ENCODE assay signal across 8 cellular contexts in genomic region chr22:41367039-41367679, GRCh38. TPM values are rescaled to one million over a fixed set of nuclear protein-coding genes. Genes with fewer than 3 reads are reported as not detected.
DNase-seq lines count a peak whose midpoint lies in the region; ATAC-seq and TF ChIP-seq lines count a peak whose summit lies in the region.

No MANE protein-coding gene starts in this region.

- TF ChIP-seq CTCF in parathyroid adenoma (IDR thresholded peaks at IDR 0.05) (peak; percentile 12), OCI-LY7 (conservative IDR thresholded peaks at IDR 0.05; ENCODE audit: low read length) (no peak)

- peak overlapping the region; percentile 55 for H3K4me3 ChIP-seq in parathyroid adenoma (ENCODE audit: low read depth, low read length)
- H3K4me3 ChIP-seq in OCI-LY7 (ENCODE audit: low read depth, low read length, poor library complexity, severe bottlenecking): no peak overlapping the region

- no peaks in the 10 kb centered on the region for H3K79me2 ChIP-seq in parathyroid adenoma
- no peaks in the 10 kb centered on the region for H3K79me2 ChIP-seq in OCI-LY7 (ENCODE audit: insufficient read depth, low read depth, low read length)

- POLR2A ChIA-PET in OCI-LY7 (lab: Charles Lee): no interaction called here

- no peak overlapping the region for H3K9ac ChIP-seq in parathyroid adenoma

- ATAC-seq in Right ventricle myocardium superior (ENCODE audit: poor library complexity): peak; percentile 96
- ATAC-seq in GM18505 (IDR thresholded peaks at IDR 0.05; ENCODE audit: unreplicated experiment): no peak

- no TSS peak for BruUV-seq in OCI-LY7 (replicated peaks; lab: Mats Ljungman, UMichigan)

- no peak for TF ChIP-seq POLR2A in GM18505 (IDR thresholded peaks at IDR 0.05; ENCODE audit: borderline replicate concordance, extremely low read depth, insufficient read depth, insufficient read length)

- in situ Hi-C loops in ACHN (cut with HindIII; ENCODE audit: low pct_ligation_motif_present, low pct_unique_long_range_greater_than_20kb, low sequenced_read_pairs): no loop called here

- peak overlapping the region; percentile 90 for H2AFZ ChIP-seq in parathyroid adenoma
- no peak overlapping the region for H2AFZ ChIP-seq in OCI-LY7 (ENCODE audit: low read length)

- DNase-seq in ACHN (peak; percentile 91), H4 (ENCODE audit: low spot score) (peak; percentile 93), NCI-H510A (lab: John Stamatoyannopoulos, UW) (peak; percentile 94), amniotic stem cell (lab: John Stamatoyannopoulos, UW) (peak; percentile 54), Right ventricle myocardium superior (peak; percentile 97), OCI-LY7 (ENCODE audit: low spot score) (no peak)

- no peaks in the 10 kb centered on the region for H3K27me3 ChIP-seq in parathyroid adenoma (ENCODE audit: control insufficient read depth, insufficient read depth, low read length)

- intact Hi-C loops in Right ventricle myocardium superior (cut with DNase I): no loop called here
- intact Hi-C loops in OCI-LY7 (cut with micrococcal nuclease; ENCODE audit: unreplicated experiment): no loop called here

- H3K9me3 ChIP-seq in parathyroid adenoma (ENCODE audit: control insufficient read depth, low read length) (no peaks in the 10 kb centered on the region), OCI-LY7 (ENCODE audit: low read length) (no peaks in the 10 kb centered on the region)

- H3K36me3 ChIP-seq in parathyroid adenoma (ENCODE audit: control insufficient read depth, insufficient read depth, low read length) (no peaks in the 10 kb centered on the region), OCI-LY7 (ENCODE audit: insufficient read depth, low read length) (no peaks in the 10 kb centered on the region)

- H3K4me2 ChIP-seq in parathyroid adenoma (ENCODE audit: low read length) (peak overlapping the region; percentile 80), OCI-LY7 (ENCODE audit: low read length) (no peak overlapping the region)

- H3K9me2 ChIP-seq in OCI-LY7 (ENCODE audit: insufficient read depth, low read length): no peaks in the 10 kb centered on the region

- H3K4me1 ChIP-seq in parathyroid adenoma (peaks cover 12% of the 10 kb centered on the region), OCI-LY7 (ENCODE audit: insufficient read depth, low read length, poor library complexity, severe bottlenecking) (no peaks in the 10 kb centered on the region)

- no peaks in the 10 kb centered on the region; the same call in 1 of the 2 replicates for H4K20me1 ChIP-seq in OCI-LY7 (ENCODE audit: insufficient read depth, low read length)

- CTCF ChIA-PET in OCI-LY7 (lab: Charles Lee; ENCODE audit: unreplicated experiment): no interaction called here

- H3K27ac ChIP-seq in parathyroid adenoma (peak overlapping the region; percentile 77), OCI-LY7 (ENCODE audit: low read depth, low read length, poor library complexity, severe bottlenecking) (no peak overlapping the region)

RNA-seq across cellular contexts. Expression of gene TEF, which starts 14.6 kb away (rescaled TPM):
- 8.6 and 11.0 TPM in 2 replicates for total RNA-seq in H4 (2014; rRNA removed; shearing (Covaris generic))
- total RNA-seq in Right ventricle myocardium superior: 20.7 TPM
- total RNA-seq in OCI-LY7 (2014; rRNA removed; shearing (Covaris generic)): 4.3 and 6.8 TPM in 2 replicates
- total RNA-seq in OCI-LY7 (2022): 6.1 and 7.0 TPM in 2 replicates
